ENCODE assay signal across 26 cellular contexts in genomic region chr3:158640646-158641045, GRCh38.
"Had no signal": no experiment of that assay in that cellular context is flagged by ENCODE, and none has a peak within 500 bp of the region (broad histone marks: within the 10 kb centered on the region; RNA-seq: fewer than 3 reads in every experiment).

No MANE protein-coding gene starts in this region.

- H3K4me3 ChIP-seq: esophagus muscularis mucosa, gastroesophageal sphincter, heart right ventricle had no signal

- H3K27me3 ChIP-seq: brain microvascular endothelial cell, esophagus muscularis mucosa, gastroesophageal sphincter, heart right ventricle had no signal

- H3K9me3 ChIP-seq: esophagus muscularis mucosa, gastroesophageal sphincter, heart right ventricle had no signal

- H3K27ac ChIP-seq: brain microvascular endothelial cell, esophagus muscularis mucosa, gastroesophageal sphincter, heart right ventricle had no signal

- DNase-seq: activated CD4-positive, alpha-beta T cell treated with anti-CD3 and anti-CD28 coated beads for 36 hours; activated CD4-positive, CD25-positive, alpha-beta regulatory T cell; activated CD4-positive, CD25-positive, alpha-beta regulatory T cell treated with anti-CD3 and anti-CD28 coated beads, Interleukin-2, amount 50 U/mL, for 72 hours; activated CD8-positive, alpha-beta memory T cell treated with anti-CD3 and anti-CD28 coated beads for 24 hours; activated CD8-positive, alpha-beta T cell treated with anti-CD3 and anti-CD28 coated beads for 36 hours; activated effector memory CD4-positive, alpha-beta T cell treated with Interleukin-2 at 50 U/mL for 16 hours; activated gamma-delta T cell treated with Interleukin-2 at 50 U/mL for 16 hours; activated naive CD4-positive, alpha-beta T cell treated with anti-CD3 and anti-CD28 coated beads, Interleukin-2, amount 50 U/mL, for 16 hours; activated naive CD4-positive, alpha-beta T cell treated with Interleukin-2 at 50 U/mL for 16 hours; activated T-cell treated with anti-CD3 and anti-CD28 coated beads, Interleukin-2, amount 50 U/mL, for 4 hours; amniotic stem cell; anterior cingulate cortex; brain microvascular endothelial cell; cortex of kidney; dermis blood vessel endothelial cell; effector CD4-positive, alpha-beta T cell; effector memory CD8-positive, alpha-beta T cell; erythroblast; foreskin melanocyte; heart right ventricle had no signal

- H3K36me3 ChIP-seq: brain microvascular endothelial cell, esophagus muscularis mucosa, gastroesophageal sphincter had no signal

- FAIRE-seq: astrocyte, bronchial epithelial cell, colon had no signal

- ATAC-seq: activated CD4-positive, alpha-beta T cell treated with anti-CD3 and anti-CD28 coated beads for 36 hours; activated CD8-positive, alpha-beta T cell treated with anti-CD3 and anti-CD28 coated beads for 36 hours; activated T-cell treated with anti-CD3 and anti-CD28 coated beads, Interleukin-2, amount 50 U/mL, for 4 hours; activated T-helper 17 cell treated with anti-CD3 and anti-CD28 coated beads, Interleukin-2, amount 50 U/mL, for 72 hours; effector memory CD8-positive, alpha-beta T cell; gastroesophageal sphincter; heart right ventricle had no signal
